ENCODE assay signal across 1 cellular context in genomic region chr15:95733931-95734330, GRCh38.
TF ChIP-seq lines count a peak whose summit lies in the region.

No MANE protein-coding gene starts in this region.

TF ChIP-seq in SK-N-SH, 30 proteins besides CTCF, POLR2A, EP300 and RAD21:
- TF ChIP-seq YY1 (IDR thresholded peaks at IDR 0.05; ENCODE audit: low read depth), result no peak
- TF ChIP-seq RCOR1 (IDR thresholded peaks at IDR 0.05; ENCODE audit: low read length), result no peak
- no peak for TF ChIP-seq TCF12 (IDR thresholded peaks at IDR 0.05)
- no peak for TF ChIP-seq PBX3 (IDR thresholded peaks at IDR 0.05)
- no peak for TF ChIP-seq FOSL2 (IDR thresholded peaks at IDR 0.05; ENCODE audit: borderline replicate concordance, low read depth)
